1 cellular context compared by ENCODE assay signal in the genomic region with DNA sequence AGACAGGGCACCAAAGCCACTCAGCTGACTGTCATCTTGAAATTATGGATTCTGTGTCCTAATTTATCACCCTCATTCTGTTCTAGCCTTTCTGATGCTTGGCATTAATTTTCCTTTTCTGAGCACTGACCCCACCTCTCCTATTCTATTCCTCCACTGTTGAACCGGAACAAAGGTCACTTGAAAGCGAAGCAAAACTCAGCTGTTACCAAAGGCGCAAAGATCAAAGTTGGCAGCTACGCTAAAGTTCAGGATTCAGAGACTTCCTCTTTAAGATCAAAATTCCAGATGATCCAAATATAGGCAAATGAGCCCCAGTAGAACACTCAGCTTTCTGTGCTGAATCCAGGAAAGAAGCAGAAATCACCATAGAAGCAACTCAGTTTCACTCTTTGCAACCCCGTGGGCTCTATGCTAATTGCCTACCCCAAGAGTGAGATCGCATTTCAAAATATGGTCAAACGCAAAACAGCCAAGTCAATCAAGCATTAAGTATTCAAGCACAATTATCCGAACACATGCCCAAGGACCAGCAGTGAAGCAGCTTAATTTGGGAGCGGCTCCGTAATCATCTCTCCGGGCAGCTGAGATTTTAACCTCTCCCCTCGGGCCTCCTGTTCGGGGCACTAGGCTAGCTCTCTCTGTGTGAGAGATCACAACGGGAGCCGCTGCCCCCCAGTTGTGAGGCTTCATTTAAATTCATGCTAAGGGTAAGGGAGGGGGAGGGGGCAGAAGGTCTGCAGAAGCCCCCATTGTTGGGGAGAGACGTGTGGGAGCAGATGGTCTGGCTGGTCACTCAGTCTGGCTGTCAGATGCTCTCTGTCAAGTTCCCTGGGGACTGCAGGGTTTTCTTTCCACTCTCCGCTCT.
TF ChIP-seq lines count a peak whose summit lies in the region.

No MANE protein-coding gene starts in this region.

TF ChIP-seq in GM23338, 12 proteins besides CTCF, POLR2A, EP300 and RAD21 (continued from another document):
- TF ChIP-seq, protein P1, sequence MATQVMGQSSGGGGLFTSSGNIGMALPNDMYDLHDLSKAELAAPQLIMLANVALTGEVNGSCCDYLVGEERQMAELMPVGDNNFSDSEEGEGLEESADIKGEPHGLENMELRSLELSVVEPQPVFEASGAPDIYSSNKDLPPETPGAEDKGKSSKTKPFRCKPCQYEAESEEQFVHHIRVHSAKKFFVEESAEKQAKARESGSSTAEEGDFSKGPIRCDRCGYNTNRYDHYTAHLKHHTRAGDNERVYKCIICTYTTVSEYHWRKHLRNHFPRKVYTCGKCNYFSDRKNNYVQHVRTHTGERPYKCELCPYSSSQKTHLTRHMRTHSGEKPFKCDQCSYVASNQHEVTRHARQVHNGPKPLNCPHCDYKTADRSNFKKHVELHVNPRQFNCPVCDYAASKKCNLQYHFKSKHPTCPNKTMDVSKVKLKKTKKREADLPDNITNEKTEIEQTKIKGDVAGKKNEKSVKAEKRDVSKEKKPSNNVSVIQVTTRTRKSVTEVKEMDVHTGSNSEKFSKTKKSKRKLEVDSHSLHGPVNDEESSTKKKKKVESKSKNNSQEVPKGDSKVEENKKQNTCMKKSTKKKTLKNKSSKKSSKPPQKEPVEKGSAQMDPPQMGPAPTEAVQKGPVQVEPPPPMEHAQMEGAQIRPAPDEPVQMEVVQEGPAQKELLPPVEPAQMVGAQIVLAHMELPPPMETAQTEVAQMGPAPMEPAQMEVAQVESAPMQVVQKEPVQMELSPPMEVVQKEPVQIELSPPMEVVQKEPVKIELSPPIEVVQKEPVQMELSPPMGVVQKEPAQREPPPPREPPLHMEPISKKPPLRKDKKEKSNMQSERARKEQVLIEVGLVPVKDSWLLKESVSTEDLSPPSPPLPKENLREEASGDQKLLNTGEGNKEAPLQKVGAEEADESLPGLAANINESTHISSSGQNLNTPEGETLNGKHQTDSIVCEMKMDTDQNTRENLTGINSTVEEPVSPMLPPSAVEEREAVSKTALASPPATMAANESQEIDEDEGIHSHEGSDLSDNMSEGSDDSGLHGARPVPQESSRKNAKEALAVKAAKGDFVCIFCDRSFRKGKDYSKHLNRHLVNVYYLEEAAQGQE (IDR thresholded peaks at IDR 0.05; ENCODE audit: unreplicated experiment), result no peak
- TF ChIP-seq, protein P2, sequence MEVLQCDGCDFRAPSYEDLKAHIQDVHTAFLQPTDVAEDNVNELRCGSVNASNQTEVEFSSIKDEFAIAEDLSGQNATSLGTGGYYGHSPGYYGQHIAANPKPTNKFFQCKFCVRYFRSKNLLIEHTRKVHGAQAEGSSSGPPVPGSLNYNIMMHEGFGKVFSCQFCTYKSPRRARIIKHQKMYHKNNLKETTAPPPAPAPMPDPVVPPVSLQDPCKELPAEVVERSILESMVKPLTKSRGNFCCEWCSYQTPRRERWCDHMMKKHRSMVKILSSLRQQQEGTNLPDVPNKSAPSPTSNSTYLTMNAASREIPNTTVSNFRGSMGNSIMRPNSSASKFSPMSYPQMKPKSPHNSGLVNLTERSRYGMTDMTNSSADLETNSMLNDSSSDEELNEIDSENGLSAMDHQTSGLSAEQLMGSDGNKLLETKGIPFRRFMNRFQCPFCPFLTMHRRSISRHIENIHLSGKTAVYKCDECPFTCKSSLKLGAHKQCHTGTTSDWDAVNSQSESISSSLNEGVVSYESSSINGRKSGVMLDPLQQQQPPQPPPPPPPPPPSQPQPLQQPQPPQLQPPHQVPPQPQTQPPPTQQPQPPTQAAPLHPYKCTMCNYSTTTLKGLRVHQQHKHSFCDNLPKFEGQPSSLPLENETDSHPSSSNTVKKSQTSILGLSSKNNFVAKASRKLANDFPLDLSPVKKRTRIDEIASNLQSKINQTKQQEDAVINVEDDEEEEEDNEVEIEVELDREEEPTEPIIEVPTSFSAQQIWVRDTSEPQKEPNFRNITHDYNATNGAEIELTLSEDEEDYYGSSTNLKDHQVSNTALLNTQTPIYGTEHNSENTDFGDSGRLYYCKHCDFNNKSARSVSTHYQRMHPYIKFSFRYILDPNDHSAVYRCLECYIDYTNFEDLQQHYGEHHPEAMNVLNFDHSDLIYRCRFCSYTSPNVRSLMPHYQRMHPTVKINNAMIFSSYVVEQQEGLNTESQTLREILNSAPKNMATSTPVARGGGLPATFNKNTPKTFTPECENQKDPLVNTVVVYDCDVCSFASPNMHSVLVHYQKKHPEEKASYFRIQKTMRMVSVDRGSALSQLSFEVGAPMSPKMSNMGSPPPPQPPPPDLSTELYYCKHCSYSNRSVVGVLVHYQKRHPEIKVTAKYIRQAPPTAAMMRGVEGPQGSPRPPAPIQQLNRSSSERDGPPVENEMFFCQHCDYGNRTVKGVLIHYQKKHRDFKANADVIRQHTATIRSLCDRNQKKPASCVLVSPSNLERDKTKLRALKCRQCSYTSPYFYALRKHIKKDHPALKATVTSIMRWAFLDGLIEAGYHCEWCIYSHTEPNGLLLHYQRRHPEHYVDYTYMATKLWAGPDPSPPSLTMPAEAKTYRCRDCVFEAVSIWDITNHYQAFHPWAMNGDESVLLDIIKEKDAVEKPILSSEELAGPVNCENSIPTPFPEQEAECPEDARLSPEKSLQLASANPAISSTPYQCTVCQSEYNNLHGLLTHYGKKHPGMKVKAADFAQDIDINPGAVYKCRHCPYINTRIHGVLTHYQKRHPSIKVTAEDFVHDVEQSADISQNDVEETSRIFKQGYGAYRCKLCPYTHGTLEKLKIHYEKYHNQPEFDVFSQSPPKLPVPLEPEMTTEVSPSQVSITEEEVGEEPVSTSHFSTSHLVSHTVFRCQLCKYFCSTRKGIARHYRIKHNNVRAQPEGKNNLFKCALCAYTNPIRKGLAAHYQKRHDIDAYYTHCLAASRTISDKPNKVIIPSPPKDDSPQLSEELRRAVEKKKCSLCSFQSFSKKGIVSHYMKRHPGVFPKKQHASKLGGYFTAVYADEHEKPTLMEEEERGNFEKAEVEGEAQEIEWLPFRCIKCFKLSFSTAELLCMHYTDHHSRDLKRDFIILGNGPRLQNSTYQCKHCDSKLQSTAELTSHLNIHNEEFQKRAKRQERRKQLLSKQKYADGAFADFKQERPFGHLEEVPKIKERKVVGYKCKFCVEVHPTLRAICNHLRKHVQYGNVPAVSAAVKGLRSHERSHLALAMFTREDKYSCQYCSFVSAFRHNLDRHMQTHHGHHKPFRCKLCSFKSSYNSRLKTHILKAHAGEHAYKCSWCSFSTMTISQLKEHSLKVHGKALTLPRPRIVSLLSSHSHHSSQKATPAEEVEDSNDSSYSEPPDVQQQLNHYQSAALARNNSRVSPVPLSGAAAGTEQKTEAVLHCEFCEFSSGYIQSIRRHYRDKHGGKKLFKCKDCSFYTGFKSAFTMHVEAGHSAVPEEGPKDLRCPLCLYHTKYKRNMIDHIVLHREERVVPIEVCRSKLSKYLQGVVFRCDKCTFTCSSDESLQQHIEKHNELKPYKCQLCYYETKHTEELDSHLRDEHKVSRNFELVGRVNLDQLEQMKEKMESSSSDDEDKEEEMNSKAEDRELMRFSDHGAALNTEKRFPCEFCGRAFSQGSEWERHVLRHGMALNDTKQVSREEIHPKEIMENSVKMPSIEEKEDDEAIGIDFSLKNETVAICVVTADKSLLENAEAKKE (CRISPR knock-in tag; IDR thresholded peaks at IDR 0.05), result no peak
- TF ChIP-seq NANOG (IDR thresholded peaks at IDR 0.05; ENCODE audit: borderline replicate concordance), result no peak
- TF ChIP-seq, protein P3, sequence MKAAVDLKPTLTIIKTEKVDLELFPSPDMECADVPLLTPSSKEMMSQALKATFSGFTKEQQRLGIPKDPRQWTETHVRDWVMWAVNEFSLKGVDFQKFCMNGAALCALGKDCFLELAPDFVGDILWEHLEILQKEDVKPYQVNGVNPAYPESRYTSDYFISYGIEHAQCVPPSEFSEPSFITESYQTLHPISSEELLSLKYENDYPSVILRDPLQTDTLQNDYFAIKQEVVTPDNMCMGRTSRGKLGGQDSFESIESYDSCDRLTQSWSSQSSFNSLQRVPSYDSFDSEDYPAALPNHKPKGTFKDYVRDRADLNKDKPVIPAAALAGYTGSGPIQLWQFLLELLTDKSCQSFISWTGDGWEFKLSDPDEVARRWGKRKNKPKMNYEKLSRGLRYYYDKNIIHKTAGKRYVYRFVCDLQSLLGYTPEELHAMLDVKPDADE (IDR thresholded peaks at IDR 0.05), result no peak
- TF ChIP-seq POLR2AphosphoS5 (IDR thresholded peaks at IDR 0.05; ENCODE audit: low read depth), result no peak
- TF ChIP-seq JUNB (IDR thresholded peaks at IDR 0.05; ENCODE audit: unreplicated experiment), result no peak
TF ChIP-seq in GM23338: peak in this region for 0.
